8 cellular contexts compared by ENCODE assay signal in the genomic region with DNA sequence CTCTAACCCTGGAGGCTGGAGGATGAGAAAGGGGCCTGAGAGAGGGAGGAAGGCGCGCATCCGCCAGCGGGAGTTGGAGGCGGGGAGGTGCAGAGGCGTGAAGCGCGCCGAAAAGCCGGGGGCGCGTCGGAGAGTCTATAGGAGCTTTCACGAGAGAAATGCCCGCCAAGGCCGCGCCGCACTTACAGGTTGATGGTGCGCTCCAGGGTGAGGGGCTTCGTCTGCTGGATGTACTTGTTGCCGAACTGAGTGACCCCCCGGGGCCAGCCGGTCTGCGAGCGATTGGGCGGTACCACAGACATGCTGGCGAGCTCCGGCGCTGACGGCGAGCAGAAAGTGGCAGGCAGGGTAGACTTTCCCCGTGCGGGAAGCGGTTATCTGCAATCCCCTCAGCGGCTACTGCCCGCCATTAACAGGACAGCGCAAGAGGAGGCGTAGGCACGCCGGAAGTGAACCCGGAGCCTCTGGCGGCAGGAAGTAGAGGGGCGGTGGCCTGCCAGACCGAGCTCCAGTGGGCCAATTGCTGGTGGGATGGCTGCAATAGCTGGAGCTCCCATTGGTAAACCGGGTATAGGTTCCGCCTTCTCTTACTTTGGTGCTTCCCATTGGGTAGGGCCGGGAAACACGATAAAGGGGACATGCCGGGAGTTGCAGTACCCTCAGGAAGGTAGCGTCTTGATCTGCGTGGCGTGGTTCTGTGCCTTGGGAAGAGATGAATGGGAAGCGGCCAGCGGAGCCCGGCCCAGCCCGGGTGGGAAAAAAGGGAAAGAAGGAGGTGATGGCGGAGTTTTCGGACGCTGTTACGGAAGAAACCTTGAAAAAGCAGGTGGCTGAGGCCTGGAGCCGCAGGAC. TPM values are rescaled to one million over a fixed set of nuclear protein-coding genes. Genes with fewer than 3 reads are reported as not detected.
DNase-seq lines count a peak whose midpoint lies in the region; ATAC-seq and TF ChIP-seq lines count a peak whose summit lies in the region.

A gene (minus strand): TSS at position 432 of the 852 bp plus-strand sequence. CDS start 130 bp downstream, at position 302.
A gene (plus strand): TSS at position 654 of the 852 bp plus-strand sequence. CDS start 59 bp downstream, at position 713.

- H3K27ac Mint-ChIP-seq in CD8-positive, alpha-beta memory T cell: peak within 1 kb of the TSS; percentile 57 to 99 (median 96)

- H3K9me3 ChIP-seq in CD8-positive, alpha-beta memory T cell (ENCODE audit: low read length): no peaks in the 10 kb centered on the region
- H3K9me3 ChIP-seq in lower lobe of right lung: no peaks in the 10 kb centered on the region

- intact Hi-C loops in lower lobe of right lung (cut with DNase I): no loop called here

- POLR2A ChIA-PET in CD8-positive, alpha-beta memory T cell (lab: Charles Lee): interaction anchor here (0.6 to 1.2 kb wide), 4 partner anchors 9 to 481 kb away, joined by 3 to 5 read pairs (median 4); a partner anchor contains a TSS

- peak; percentile 87 to 95 (median 93) for DNase-seq in CD8-positive, alpha-beta memory T cell
- DNase-seq in HS-5 (ENCODE audit: low read depth) (peak; percentile 89), lower lobe of right lung (peak; percentile 96)
- peak; percentile 84 for DNase-seq in NK-92 treated with Interleukin-12 subunit alpha and Interleukin-12 subunit beta, amount 100 ng/mL, for 24 hours (lab: John Stamatoyannopoulos, UW)
- DNase-seq in activated CD8-positive, alpha-beta memory T cell treated with anti-CD3 and anti-CD28 coated beads for 24 hours: peak; percentile 88
- DNase-seq in effector CD4-positive, alpha-beta T cell: peak; percentile 89
- DNase-seq in stimulated activated CD4-positive, alpha-beta T cell treated with anti-CD3 and anti-CD28 coated beads, TNF-alpha, amount 100 ng/mL, for 24 hours (ENCODE audit: low read depth in 3 of 3): peak; percentile 78 to 89 (median 88)

- peaks cover 61 to 74% (median 72%) of the 10 kb centered on the region in 3 donors for H3K4me1 Mint-ChIP-seq in CD8-positive, alpha-beta memory T cell

- no peaks in the 10 kb centered on the region for H3K9me3 Mint-ChIP-seq in CD8-positive, alpha-beta memory T cell

- H3K4me3 ChIP-seq in CD8-positive, alpha-beta memory T cell (ENCODE audit: low read length): peak within 1 kb of the TSS; percentile 73
- peak within 1 kb of the TSS; percentile 97 for H3K4me3 ChIP-seq in lower lobe of right lung

- H3K27me3 Mint-ChIP-seq in CD8-positive, alpha-beta memory T cell: no peaks in the 10 kb centered on the region

- H3K36me3 ChIP-seq in CD8-positive, alpha-beta memory T cell (ENCODE audit: insufficient read depth, low read length): peaks cover 19% of the 10 kb centered on the region
- H3K36me3 ChIP-seq in lower lobe of right lung: peaks cover 45% of the 10 kb centered on the region

- H3K36me3 Mint-ChIP-seq in CD8-positive, alpha-beta memory T cell: peaks cover 7 to 63% (median 16%) of the 10 kb centered on the region in 3 donors

- H3K27ac ChIP-seq in CD8-positive, alpha-beta memory T cell (ENCODE audit: low read depth, low read length): peak within 1 kb of the TSS; percentile 69
- peak within 1 kb of the TSS; percentile 89 for H3K27ac ChIP-seq in lower lobe of right lung

- H3K4me1 ChIP-seq in CD8-positive, alpha-beta memory T cell (ENCODE audit: insufficient read depth, low read length): peaks cover 50% of the 10 kb centered on the region
- peaks cover 37% of the 10 kb centered on the region for H3K4me1 ChIP-seq in lower lobe of right lung

- ATAC-seq in GM19468 (IDR thresholded peaks at IDR 0.05; ENCODE audit: extremely low read depth, unreplicated experiment) (peak; percentile 98), lower lobe of right lung (peak; percentile 100)

- CTCF ChIA-PET in CD8-positive, alpha-beta memory T cell (lab: Charles Lee): interaction anchor here (1.2 kb wide), 1 partner anchor 13 kb away, joined by 3 read pairs; no protein-coding TSS in a partner anchor

- H3K4me3 Mint-ChIP-seq in CD8-positive, alpha-beta memory T cell: peak within 1 kb of the TSS; percentile 90 to 99 (median 97)

- no peaks in the 10 kb centered on the region for H3K27me3 ChIP-seq in CD8-positive, alpha-beta memory T cell (ENCODE audit: insufficient read depth, low read length, poor library complexity, severe bottlenecking)
- H3K27me3 ChIP-seq in lower lobe of right lung (ENCODE audit: low read depth): no peaks in the 10 kb centered on the region

- no peak for TF ChIP-seq CTCF in lower lobe of right lung (IDR thresholded peaks at IDR 0.05)

RNA-seq across cellular contexts. Expression of the first gene that starts in this region (rescaled TPM):
- total RNA-seq in CD8-positive, alpha-beta memory T cell: 100 to 1,000 TPM; 334 to 359 TPM
- polyA plus RNA-seq in CD8-positive, alpha-beta memory T cell: 77.2 TPM
- total RNA-seq in lower lobe of right lung: 80.3 TPM

RNA-seq across cellular contexts. Expression of the second gene that starts in this region (rescaled TPM):
- total RNA-seq in CD8-positive, alpha-beta memory T cell: 10 to 100 TPM; 87.9 to 91.9 TPM
- 114 TPM for polyA plus RNA-seq in CD8-positive, alpha-beta memory T cell
- total RNA-seq in lower lobe of right lung: 26.8 TPM

Comparison
In these comparisons a context has a peak if more than half of its experiments do, and no peak if none do; other contexts are left out.
1. Peak in every context shown above with its lines: DNase-seq, ATAC-seq, H3K4me3 ChIP-seq and H3K27ac ChIP-seq.